In genomic region chr5:135538261-135538660, GRCh38 we compare ENCODE assay signal across 35 cellular contexts. TPM values are rescaled to one million over a fixed set of nuclear protein-coding genes. Genes with fewer than 3 reads are reported as not detected.
"Had no signal": no experiment of that assay in that cellular context is flagged by ENCODE, and none has a peak within 500 bp of the region (broad histone marks: within the 10 kb centered on the region; RNA-seq: fewer than 3 reads in every experiment).

No MANE protein-coding gene starts in this region.

- H3K4me3 Mint-ChIP-seq: activated CD4-positive, alpha-beta memory T cell treated with anti-CD3 and anti-CD28 coated beads, Interleukin-2, amount 10 ng/mL, durations not matched to agents 7 days and 5 days; activated naive CD4-positive, alpha-beta T cell treated with anti-CD3 and anti-CD28 coated beads, Interleukin-2, amount 50 U/mL, for 24 hours; activated naive CD8-positive, alpha-beta T cell treated with anti-CD3 and anti-CD28 coated beads, Interleukin-2, amount 10 ng/mL, durations not matched to agents 7 days and 5 days; activated T-cell treated with anti-CD3 and anti-CD28 coated beads, Interleukin-2, amount 50 U/mL, for 24 hours; central memory CD8-positive, alpha-beta T cell had no signal

- H3K27ac Mint-ChIP-seq: activated CD4-positive, alpha-beta memory T cell treated with anti-CD3 and anti-CD28 coated beads, Interleukin-2, amount 10 ng/mL, durations not matched to agents 7 days and 5 days; activated naive CD4-positive, alpha-beta T cell treated with anti-CD3 and anti-CD28 coated beads, Interleukin-2, amount 50 U/mL, for 24 hours; activated naive CD8-positive, alpha-beta T cell treated with anti-CD3 and anti-CD28 coated beads, Interleukin-2, amount 10 ng/mL, durations not matched to agents 7 days and 5 days; activated T-cell treated with anti-CD3 and anti-CD28 coated beads, Interleukin-2, amount 50 U/mL, for 24 hours; activated T-helper 2 cell treated with anti-CD3 and anti-CD28 coated beads, Interferon-gamma antibody, Interleukin-2, Interleukin-4, amounts not matched to agents 10 μg/mL and 5 μg/mL and 100 μg/mL, durations not matched to agents 14 hours and 24 hours and 36 hours had no signal

- H3K36me3 Mint-ChIP-seq: activated naive CD4-positive, alpha-beta T cell treated with anti-CD3 and anti-CD28 coated beads, Interleukin-2, amount 50 U/mL, for 24 hours; activated naive CD8-positive, alpha-beta T cell treated with anti-CD3 and anti-CD28 coated beads, Interleukin-2, amount 10 ng/mL, durations not matched to agents 7 days and 5 days had no signal

- DNase-seq: activated CD4-positive, alpha-beta memory T cell treated with anti-CD3 and anti-CD28 coated beads, Interleukin-2, amount 10 ng/mL, durations not matched to agents 7 days and 5 days; activated CD4-positive, alpha-beta T cell treated with anti-CD3 and anti-CD28 coated beads for 1 hour; activated CD4-positive, alpha-beta T cell treated with anti-CD3 and anti-CD28 coated beads for 48 hours; activated CD4-positive, CD25-positive, alpha-beta regulatory T cell; activated gamma-delta T cell; activated naive CD4-positive, alpha-beta T cell treated with Interleukin-2 at 50 U/mL for 16 hours; activated naive CD8-positive, alpha-beta T cell treated with anti-CD3 and anti-CD28 coated beads, Interleukin-2, amount 10 ng/mL, durations not matched to agents 7 days and 5 days; activated T-cell treated with anti-CD3 and anti-CD28 coated beads, Interleukin-2, amount 50 U/mL, for 24 hours; amygdala; Karpas-422; KBM-7; NCI-H1105; NCI-H1417 treated with DMSO at 0.1 percent for 48 hours; NCI-H187 treated with DMSO at 0.1 percent for 48 hours; NCI-H2081 treated with DMSO at 0.1 percent for 48 hours; NCI-H226; NCI-H446 treated with DMSO at 0.1 percent for 48 hours; NCI-H524; NCI-H69; NK-92 treated with Interleukin-12 subunit alpha and Interleukin-12 subunit beta, amount 100 ng/mL, for 24 hours; PC-3; Right ventricle myocardium superior; SW 1271; T-helper 1 cell; T-helper 2 cell; T-helper 9 cell had no signal

- H3K36me3 ChIP-seq: ascending aorta, cardiac muscle cell had no signal

- H3K4me3 ChIP-seq: ascending aorta, cardiac muscle cell had no signal

- H3K27ac ChIP-seq: ascending aorta, cardiac muscle cell, RWPE1, VCaP had no signal

- H3K9me3 ChIP-seq: ascending aorta had no signal

- H3K9me3 Mint-ChIP-seq: activated CD4-positive, alpha-beta memory T cell treated with anti-CD3 and anti-CD28 coated beads, Interleukin-2, amount 10 ng/mL, durations not matched to agents 7 days and 5 days; activated naive CD4-positive, alpha-beta T cell treated with anti-CD3 and anti-CD28 coated beads, Interleukin-2, amount 50 U/mL, for 24 hours; activated naive CD8-positive, alpha-beta T cell treated with anti-CD3 and anti-CD28 coated beads, Interleukin-2, amount 10 ng/mL, durations not matched to agents 7 days and 5 days; activated T-cell treated with anti-CD3 and anti-CD28 coated beads, Interleukin-2, amount 50 U/mL, for 24 hours; activated T-helper 2 cell treated with anti-CD3 and anti-CD28 coated beads, Interferon-gamma antibody, Interleukin-2, Interleukin-4, amounts not matched to agents 10 μg/mL and 5 μg/mL and 100 μg/mL, durations not matched to agents 14 hours and 24 hours and 36 hours; central memory CD8-positive, alpha-beta T cell had no signal

RNA-seq across cellular contexts. Expression of gene NEUROG1, which starts 2.5 kb away (rescaled TPM):
- total RNA-seq: activated CD4-positive, alpha-beta memory T cell treated with anti-CD3 and anti-CD28 coated beads, Interleukin-2, amount 10 ng/mL, durations not matched to agents 7 days and 5 days; activated CD8-positive, alpha-beta memory T cell treated with anti-CD3 and anti-CD28 coated beads for 36 hours; activated naive CD8-positive, alpha-beta T cell treated with anti-CD3 and anti-CD28 coated beads, Interleukin-2, amount 10 ng/mL, durations not matched to agents 7 days and 5 days; activated T-helper 2 cell treated with anti-CD3 and anti-CD28 coated beads, Interferon-gamma antibody, Interleukin-2, Interleukin-4, amounts not matched to agents 10 μg/mL and 5 μg/mL and 100 μg/mL, durations not matched to agents 14 hours and 24 hours and 36 hours; ascending aorta; cardiac muscle cell; MCF 10A; PC-3; Right ventricle myocardium superior had no signal

RNA-seq across cellular contexts. Expression of gene CXCL14, which starts 40.5 kb away (rescaled TPM):
- total RNA-seq: activated CD4-positive, alpha-beta memory T cell treated with anti-CD3 and anti-CD28 coated beads, Interleukin-2, amount 10 ng/mL, durations not matched to agents 7 days and 5 days; activated CD8-positive, alpha-beta memory T cell treated with anti-CD3 and anti-CD28 coated beads for 36 hours; activated naive CD8-positive, alpha-beta T cell treated with anti-CD3 and anti-CD28 coated beads, Interleukin-2, amount 10 ng/mL, durations not matched to agents 7 days and 5 days; activated T-helper 2 cell treated with anti-CD3 and anti-CD28 coated beads, Interferon-gamma antibody, Interleukin-2, Interleukin-4, amounts not matched to agents 10 μg/mL and 5 μg/mL and 100 μg/mL, durations not matched to agents 14 hours and 24 hours and 36 hours; MCF 10A; PC-3 had no signal
